Comparison of ENCODE assay signal across 20 cellular contexts in genomic region chr9:135517407-135517822, GRCh38. TPM values are rescaled to one million over a fixed set of nuclear protein-coding genes. Genes with fewer than 3 reads are reported as not detected.
"Had no signal": no experiment of that assay in that cellular context is flagged by ENCODE, and none has a peak within 500 bp of the region (broad histone marks: within the 10 kb centered on the region; RNA-seq: fewer than 3 reads in every experiment).

No MANE protein-coding gene starts in this region.

- H3K4me3 Mint-ChIP-seq: activated T-cell treated with anti-CD3 and anti-CD28 coated beads, Interleukin-2, amount 50 U/mL, for 4 hours; dendritic cell treated with granulocyte-macrophage colony-stimulating factor and Interleukin-4, amounts not matched to agents 40 ng/mL and 50 ng/mL, for 4 days; stimulated activated memory B cell treated with anti-CD40 and anti-IgM and Interleukin-4, amounts not matched to agents 10 μg/mL and 1 μg/mL and 100 μg/mL, for 72 hours had no signal

- H3K27ac ChIP-seq: brain microvascular endothelial cell, epithelial cell of prostate, parathyroid adenoma, tibial artery had no signal

- DNase-seq: activated CD4-positive, alpha-beta T cell treated with anti-CD3 and anti-CD28 coated beads, Interleukin-2, amount 50 U/mL, for 1 hour; activated CD4-positive, CD25-positive, alpha-beta regulatory T cell; activated T-cell treated with anti-CD3 and anti-CD28 coated beads, Interleukin-2, amount 50 U/mL, for 4 hours; anterior cingulate cortex; brain microvascular endothelial cell; effector memory CD4-positive, alpha-beta T cell; foreskin melanocyte; stimulated activated CD4-positive, alpha-beta T cell treated with anti-CD3 and anti-CD28 coated beads, Interleukin-2, amount 100 ng/mL, for 48 hours; SW 1271 had no signal

- H3K27ac Mint-ChIP-seq: dendritic cell treated with granulocyte-macrophage colony-stimulating factor and Interleukin-4, amounts not matched to agents 40 ng/mL and 50 ng/mL, for 4 days; stimulated activated memory B cell treated with anti-CD40 and anti-IgM and Interleukin-4, amounts not matched to agents 10 μg/mL and 1 μg/mL and 100 μg/mL, for 72 hours had no signal

- H3K36me3 Mint-ChIP-seq: stimulated activated memory B cell treated with anti-CD40 and anti-IgM and Interleukin-4, amounts not matched to agents 10 μg/mL and 1 μg/mL and 100 μg/mL, for 72 hours had no signal

- H3K4me3 ChIP-seq: tibial artery had no signal

- H3K4me1 ChIP-seq: parathyroid adenoma, tibial artery had no signal

- H3K9me3 ChIP-seq: tibial artery had no signal

- H3K36me3 ChIP-seq: brain microvascular endothelial cell, tibial artery had no signal

- ATAC-seq: activated T-cell treated with anti-CD3 and anti-CD28 coated beads, Interleukin-2, amount 50 U/mL, for 4 hours; stimulated activated memory B cell treated with anti-CD40 and anti-IgM and Interleukin-4, amounts not matched to agents 10 μg/mL and 1 μg/mL and 100 μg/mL, for 72 hours had no signal

- H3K4me1 Mint-ChIP-seq: stimulated activated memory B cell treated with anti-CD40 and anti-IgM and Interleukin-4, amounts not matched to agents 10 μg/mL and 1 μg/mL and 100 μg/mL, for 72 hours had no signal

- H3K27me3 ChIP-seq: brain microvascular endothelial cell had no signal

- H3K9me3 Mint-ChIP-seq: activated T-cell treated with anti-CD3 and anti-CD28 coated beads, Interleukin-2, amount 50 U/mL, for 4 hours; dendritic cell treated with granulocyte-macrophage colony-stimulating factor and Interleukin-4, amounts not matched to agents 40 ng/mL and 50 ng/mL, for 4 days; stimulated activated memory B cell treated with anti-CD40 and anti-IgM and Interleukin-4, amounts not matched to agents 10 μg/mL and 1 μg/mL and 100 μg/mL, for 72 hours had no signal

RNA-seq across cellular contexts. Expression of gene LCN1, which starts 3.8 kb away (rescaled TPM):
- total RNA-seq: activated CD8-positive, alpha-beta memory T cell treated with anti-CD3 and anti-CD28 coated beads for 36 hours; activated T-cell treated with anti-CD3 and anti-CD28 coated beads, Interleukin-2, amount 50 U/mL, for 4 hours; fibroblast of lung; lower leg skin; renal cortical epithelial cell; SK-MEL-5; T-helper 2 cell treated with Interferon-gamma antibody and Interleukin-4, amounts not matched to agents 100 ng/mL and 5 ng/mL, for 36 hours had no signal

RNA-seq across cellular contexts. Expression of gene OBP2A, which starts 28.5 kb away (rescaled TPM):
- total RNA-seq: activated CD8-positive, alpha-beta memory T cell treated with anti-CD3 and anti-CD28 coated beads for 36 hours; activated T-cell treated with anti-CD3 and anti-CD28 coated beads, Interleukin-2, amount 50 U/mL, for 4 hours; fibroblast of lung; renal cortical epithelial cell; SK-MEL-5; T-helper 2 cell treated with Interferon-gamma antibody and Interleukin-4, amounts not matched to agents 100 ng/mL and 5 ng/mL, for 36 hours had no signal

RNA-seq across cellular contexts. Expression of gene PAEP, which starts 44.1 kb away (rescaled TPM):
- total RNA-seq: activated CD8-positive, alpha-beta memory T cell treated with anti-CD3 and anti-CD28 coated beads for 36 hours; activated T-cell treated with anti-CD3 and anti-CD28 coated beads, Interleukin-2, amount 50 U/mL, for 4 hours; fibroblast of lung; renal cortical epithelial cell; T-helper 2 cell treated with Interferon-gamma antibody and Interleukin-4, amounts not matched to agents 100 ng/mL and 5 ng/mL, for 36 hours had no signal
